16 cellular contexts compared by ENCODE assay signal in genomic region chr2:230694241-230694640, GRCh38. TPM values are rescaled to one million over a fixed set of nuclear protein-coding genes. Genes with fewer than 3 reads are reported as not detected.
DNase-seq lines count a peak whose midpoint lies in the region; ATAC-seq and TF ChIP-seq lines count a peak whose summit lies in the region.
"Had no signal": no experiment of that assay in that cellular context is flagged by ENCODE, and none has a peak within 500 bp of the region (broad histone marks: within the 10 kb centered on the region; RNA-seq: fewer than 3 reads in every experiment).

No MANE protein-coding gene starts in this region.

- dilution Hi-C loops in mammary epithelial cell (cut with HindIII; ENCODE audit: low sequenced_read_pairs), result no loop called here

- H4K20me1 ChIP-seq in mammary epithelial cell (ENCODE audit: insufficient read depth, low read length), result no peaks in the 10 kb centered on the region
- H4K20me1 ChIP-seq in OCI-LY7 (ENCODE audit: insufficient read depth, low read length), result no peaks in the 10 kb centered on the region

- in situ Hi-C loops in mammary epithelial cell (cut with MboI; ENCODE audit: low sequenced_read_pairs in 2 of 2), result no loop called here

- H3K4me2 ChIP-seq in mammary epithelial cell (ENCODE audit: insufficient read depth, low read depth, low read length) (no peak overlapping the region), OCI-LY7 (ENCODE audit: low read length) (no peak overlapping the region)

- H3K9me3 Mint-ChIP-seq in activated T-cell treated with anti-CD3 and anti-CD28 coated beads, Interleukin-2, amount 50 U/mL, for 24 hours, result no peaks in the 10 kb centered on the region
- H3K9me3 Mint-ChIP-seq in stimulated activated naive B cell treated with anti-CD40 and anti-IgM and Interleukin-4, amounts not matched to agents 10 μg/mL and 1 μg/mL and 100 μg/mL, for 72 hours, result no peaks in the 10 kb centered on the region
- H3K9me3 Mint-ChIP-seq: IgD-negative memory B cell had no signal

- CTCF ChIA-PET in mammary epithelial cell (lab: Charles Lee; ENCODE audit: low non-redundant PET) (no interaction called here), OCI-LY7 (lab: Charles Lee; ENCODE audit: unreplicated experiment) (no interaction called here)

- H3K4me3 ChIP-seq in mammary epithelial cell (replicated peaks in 1 of 3; ENCODE audit: insufficient read depth in 1 of 3, low read depth in 2 of 3, low read length in 3 of 3) (no peak overlapping the region), OCI-LY7 (ENCODE audit: low read depth, low read length, poor library complexity, severe bottlenecking) (no peak overlapping the region)
- H3K4me3 ChIP-seq: body of pancreas, SK-N-MC had no signal

- TF ChIP-seq CTCF in mammary epithelial cell (conservative IDR thresholded peaks at IDR 0.05 in 1 of 2, IDR thresholded peaks at IDR 0.05 in 1 of 2; ENCODE audit: extremely low read depth in 1 of 2, insufficient read depth in 1 of 2, low read depth in 1 of 2, low read length in 2 of 2) (no peak), OCI-LY7 (conservative IDR thresholded peaks at IDR 0.05; ENCODE audit: low read length) (no peak)

- H3K9ac ChIP-seq in mammary epithelial cell (ENCODE audit: insufficient read depth, low read length), result no peak overlapping the region

- peaks cover 27% of the 10 kb centered on the region for H3K4me1 Mint-ChIP-seq in activated T-cell treated with anti-CD3 and anti-CD28 coated beads, Interleukin-2, amount 50 U/mL, for 24 hours (ENCODE audit: low read depth)
- peaks cover 4 to 6% of the 10 kb centered on the region in 2 donors for H3K4me1 Mint-ChIP-seq in stimulated activated naive B cell treated with anti-CD40 and anti-IgM and Interleukin-4, amounts not matched to agents 10 μg/mL and 1 μg/mL and 100 μg/mL, for 72 hours

- H3K9me3 ChIP-seq in mammary epithelial cell (replicated peaks; ENCODE audit: insufficient read depth, low read length) (no peaks in the 10 kb centered on the region), OCI-LY7 (ENCODE audit: low read length) (no peaks in the 10 kb centered on the region)
- H3K9me3 ChIP-seq: body of pancreas had no signal

- H3K27ac Mint-ChIP-seq in activated T-cell treated with anti-CD3 and anti-CD28 coated beads, Interleukin-2, amount 50 U/mL, for 24 hours, result peak overlapping the region; percentile 69
- no peak overlapping the region for H3K27ac Mint-ChIP-seq in stimulated activated naive B cell treated with anti-CD40 and anti-IgM and Interleukin-4, amounts not matched to agents 10 μg/mL and 1 μg/mL and 100 μg/mL, for 72 hours
- H3K27ac Mint-ChIP-seq: IgD-negative memory B cell had no signal

- no peaks in the 10 kb centered on the region for H3K36me3 ChIP-seq in mammary epithelial cell (ENCODE audit: insufficient read depth, low read length)
- no peaks in the 10 kb centered on the region for H3K36me3 ChIP-seq in OCI-LY7 (ENCODE audit: insufficient read depth, low read length)

- no TSS peak for BruUV-seq in mammary epithelial cell (replicated peaks; lab: Mats Ljungman, UMichigan)
- no TSS peak for BruUV-seq in OCI-LY7 (replicated peaks; lab: Mats Ljungman, UMichigan)

- POLR2A ChIA-PET in OCI-LY7 (lab: Charles Lee), result no interaction called here

- H3K27me3 Mint-ChIP-seq in activated T-cell treated with anti-CD3 and anti-CD28 coated beads, Interleukin-2, amount 50 U/mL, for 24 hours, result no peaks in the 10 kb centered on the region
- no peaks in the 10 kb centered on the region for H3K27me3 Mint-ChIP-seq in stimulated activated naive B cell treated with anti-CD40 and anti-IgM and Interleukin-4, amounts not matched to agents 10 μg/mL and 1 μg/mL and 100 μg/mL, for 72 hours
- H3K27me3 Mint-ChIP-seq: IgD-negative memory B cell had no signal

- H3K36me3 Mint-ChIP-seq in activated T-cell treated with anti-CD3 and anti-CD28 coated beads, Interleukin-2, amount 50 U/mL, for 24 hours (ENCODE audit: low read depth), result no peaks in the 10 kb centered on the region
- H3K36me3 Mint-ChIP-seq in stimulated activated naive B cell treated with anti-CD40 and anti-IgM and Interleukin-4, amounts not matched to agents 10 μg/mL and 1 μg/mL and 100 μg/mL, for 72 hours, result no peaks in the 10 kb centered on the region
- H3K36me3 Mint-ChIP-seq: IgD-negative memory B cell had no signal

- H3K4me3 Mint-ChIP-seq in activated T-cell treated with anti-CD3 and anti-CD28 coated beads, Interleukin-2, amount 50 U/mL, for 24 hours, result no peak overlapping the region
- H3K4me3 Mint-ChIP-seq in stimulated activated naive B cell treated with anti-CD40 and anti-IgM and Interleukin-4, amounts not matched to agents 10 μg/mL and 1 μg/mL and 100 μg/mL, for 72 hours, result no peak overlapping the region

- ATAC-seq in HG03280 (IDR thresholded peaks at IDR 0.05; ENCODE audit: unreplicated experiment) (peak; percentile 63), GM19452 (IDR thresholded peaks at IDR 0.05; ENCODE audit: unreplicated experiment) (no peak)
- peak; percentile 53 to 69 for ATAC-seq in stimulated activated naive B cell treated with anti-CD40 and anti-IgM and Interleukin-4, amounts not matched to agents 10 μg/mL and 1 μg/mL and 100 μg/mL, for 72 hours (replicated peaks)
- ATAC-seq: body of pancreas had no signal

- H3K9me2 ChIP-seq in OCI-LY7 (ENCODE audit: insufficient read depth, low read length), result no peaks in the 10 kb centered on the region

- intact Hi-C loops in mammary epithelial cell (cut with micrococcal nuclease), result loop anchor here (5.0 kb wide), 2 partner anchors 77 to 98 kb away; no protein-coding TSS in a partner anchor
- intact Hi-C loops in OCI-LY7 (cut with micrococcal nuclease; ENCODE audit: unreplicated experiment), result no loop called here

- H3K27me3 ChIP-seq in mammary epithelial cell (ENCODE audit: insufficient read depth, low read length), result no peaks in the 10 kb centered on the region
- H3K27me3 ChIP-seq: body of pancreas had no signal

- H2AFZ ChIP-seq in mammary epithelial cell (ENCODE audit: low read depth, low read length) (no peak overlapping the region), OCI-LY7 (ENCODE audit: low read length) (no peak overlapping the region)

- no peak for DNase-seq in activated T-cell treated with anti-CD3 and anti-CD28 coated beads, Interleukin-2, amount 50 U/mL, for 24 hours
- no peak for DNase-seq in activated T-cell treated with anti-CD3 and anti-CD28 coated beads, Interleukin-2, amount 50 U/mL, for 1 hour
- peak; percentile 86 for DNase-seq in mammary epithelial cell
- no peak for DNase-seq in stimulated activated naive B cell treated with anti-CD40 and anti-IgM and Interleukin-4, amounts not matched to agents 10 μg/mL and 1 μg/mL and 100 μg/mL, for 72 hours
- no peak for DNase-seq in OCI-LY7 (ENCODE audit: low spot score)
- no peak for DNase-seq in amygdala (lab: John Stamatoyannopoulos, UW)
- DNase-seq: body of pancreas; mesenchymal stem cell; NCI-H1694 treated with DMSO at 0.1 percent for 48 hours; NCI-H82; stimulated activated CD4-positive, alpha-beta T cell treated with anti-CD3 and anti-CD28 coated beads, Interleukin-4, amount 100 ng/mL, for 24 hours; substantia nigra had no signal

- H3K27ac ChIP-seq in mammary epithelial cell (ENCODE audit: insufficient read depth, low read depth, low read length) (peak overlapping the region; percentile 54), OCI-LY7 (ENCODE audit: low read depth, low read length, poor library complexity, severe bottlenecking) (no peak overlapping the region)
- H3K27ac ChIP-seq: body of pancreas, SK-N-MC had no signal

- WGBS in mammary epithelial cell (ENCODE audit: low coverage, missing lambda C conversion rate), result 0% methylated on average over 3 of the region's 3 CpGs

- no peaks in the 10 kb centered on the region for H3K79me2 ChIP-seq in mammary epithelial cell (ENCODE audit: insufficient read depth, low read length)
- no peaks in the 10 kb centered on the region for H3K79me2 ChIP-seq in OCI-LY7 (ENCODE audit: insufficient read depth, low read depth, low read length)

- H3K4me1 ChIP-seq in mammary epithelial cell (ENCODE audit: insufficient read depth, low read length), result peaks cover 55% of the 10 kb centered on the region
- no peaks in the 10 kb centered on the region for H3K4me1 ChIP-seq in OCI-LY7 (ENCODE audit: insufficient read depth, low read length, poor library complexity, severe bottlenecking)
- H3K4me1 ChIP-seq: body of pancreas had no signal

RNA-seq across cellular contexts. Expression of gene CAB39, which starts 18.4 kb away (rescaled TPM):
- total RNA-seq in mammary epithelial cell, result 100 to 1,000 TPM in 1 of 2 donors, 10 to 100 TPM in 1; 68.3 to 115 TPM
- polyA plus RNA-seq in mammary epithelial cell, result 55.2 TPM
- polyA minus RNA-seq in mammary epithelial cell, result 149 TPM
- 31.5 and 39.3 TPM in 2 replicates for total RNA-seq in OCI-LY7 (2014; rRNA removed; shearing (Covaris generic))
- total RNA-seq in OCI-LY7 (2022), result 53.4 and 53.8 TPM in 2 replicates
